Comparison of ENCODE assay signal across 8 cellular contexts in the genomic region with DNA sequence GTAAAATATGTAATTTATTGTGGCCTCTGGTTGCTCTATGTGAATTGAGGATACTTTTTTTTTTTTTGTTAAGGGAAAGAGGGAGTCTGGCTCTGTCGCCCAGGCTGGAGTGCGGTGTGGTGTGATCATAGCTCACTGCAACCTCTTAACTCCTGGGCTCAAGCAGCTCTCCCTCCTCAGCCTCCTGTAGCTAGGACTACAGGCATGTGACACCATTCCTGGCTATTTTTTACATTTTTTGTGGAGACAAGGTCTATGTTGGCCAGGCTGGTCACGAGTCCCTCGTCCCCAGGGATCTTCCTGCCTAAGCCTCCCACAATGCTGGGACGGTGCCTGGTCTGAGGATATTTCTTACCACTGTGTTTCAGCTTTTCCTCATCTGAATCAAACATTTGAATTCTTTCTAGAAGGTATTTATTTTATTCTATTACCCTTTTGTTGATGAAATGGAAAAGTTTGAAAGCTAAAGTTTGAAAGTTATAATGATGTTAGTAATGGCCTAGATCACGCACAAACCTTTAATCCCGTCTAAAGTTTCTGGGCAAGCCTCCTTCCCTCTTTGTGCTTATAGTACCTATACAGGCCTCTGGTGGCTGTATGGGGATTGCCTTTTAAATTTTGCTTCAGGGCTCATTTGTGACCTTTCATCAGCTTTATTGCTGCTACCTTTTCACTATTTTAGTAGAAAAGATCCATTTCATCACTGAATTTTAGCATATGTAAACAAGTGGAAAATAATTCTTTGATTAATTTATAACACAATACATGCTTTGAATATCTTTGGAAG. TPM values are rescaled to one million over a fixed set of nuclear protein-coding genes. Genes with fewer than 3 reads are reported as not detected.
A peak's percentile ranks its signal among the peaks of the same experiment; 100 is the strongest.
DNase-seq lines count a peak whose midpoint lies in the region; ATAC-seq and TF ChIP-seq lines count a peak whose summit lies in the region.

No MANE protein-coding gene starts in this region.

- H3K4me1 Mint-ChIP-seq in T-helper 1 cell treated with Interleukin-12 subunit alpha and Interleukin-12 subunit beta and Interleukin-4 antibody, amounts not matched to agents 30 μg/mL and 1 μg/mL, for 36 hours (ENCODE audit: low read depth): peaks cover 31% of the 10 kb centered on the region

- no peaks in the 10 kb centered on the region for H3K27me3 ChIP-seq in brain microvascular endothelial cell (replicated peaks)
- no peaks in the 10 kb centered on the region for H3K27me3 ChIP-seq in skeletal muscle tissue (ENCODE audit: control insufficient read depth in 3 of 3, insufficient read depth in 3 of 3, low read length in 3 of 3)

- H3K4me3 Mint-ChIP-seq in T-helper 1 cell treated with Interleukin-12 subunit alpha and Interleukin-12 subunit beta and Interleukin-4 antibody, amounts not matched to agents 30 μg/mL and 1 μg/mL, for 36 hours: peak overlapping the region; percentile 100

- H3K9me3 ChIP-seq in skeletal muscle tissue (ENCODE audit: control insufficient read depth in 3 of 3, low read length in 3 of 3): no peaks in the 10 kb centered on the region

- H3K4me3 ChIP-seq in brain microvascular endothelial cell (ENCODE audit: low read depth, low read length) (peak overlapping the region; percentile 98), skeletal muscle tissue (ENCODE audit: low read length in 3 of 3) (peak overlapping the region; percentile 88 to 97 (median 94))

- H3K27me3 Mint-ChIP-seq in T-helper 1 cell treated with Interleukin-12 subunit alpha and Interleukin-12 subunit beta and Interleukin-4 antibody, amounts not matched to agents 30 μg/mL and 1 μg/mL, for 36 hours (ENCODE audit: low read depth): no peaks in the 10 kb centered on the region

- H3K9ac ChIP-seq in skeletal muscle tissue (ENCODE audit: low read depth in 1 of 3, low read length in 3 of 3): peak overlapping the region; percentile 98 to 99 (median 99)

- in situ Hi-C loops in brain microvascular endothelial cell (cut with HindIII; ENCODE audit: low pct_ligation_motif_present, low sequenced_read_pairs): no loop called here

- DNase-seq in T-helper 1 cell (no peak), NCI-H524 treated with DMSO at 0.1 percent for 48 hours (lab: John Stamatoyannopoulos, UW) (peak; percentile 8), brain microvascular endothelial cell (peak; percentile 54), iPS-NIHi7 (ENCODE audit: extremely low spot score) (peak; percentile 24)
- no peak for DNase-seq in NK-92 treated with Interleukin-12 subunit alpha and Interleukin-12 subunit beta, amount 100 ng/mL, for 24 hours (lab: John Stamatoyannopoulos, UW)

- H3K36me3 Mint-ChIP-seq in T-helper 1 cell treated with Interleukin-12 subunit alpha and Interleukin-12 subunit beta and Interleukin-4 antibody, amounts not matched to agents 30 μg/mL and 1 μg/mL, for 36 hours (ENCODE audit: low read depth): peaks cover 5% of the 10 kb centered on the region

- H3K9me3 Mint-ChIP-seq in T-helper 1 cell treated with Interleukin-12 subunit alpha and Interleukin-12 subunit beta and Interleukin-4 antibody, amounts not matched to agents 30 μg/mL and 1 μg/mL, for 36 hours: no peaks in the 10 kb centered on the region

- H3K36me3 ChIP-seq in brain microvascular endothelial cell (replicated peaks): peaks cover 18% of the 10 kb centered on the region
- H3K36me3 ChIP-seq in skeletal muscle tissue (ENCODE audit: control insufficient read depth in 3 of 3, insufficient read depth in 3 of 3, low read length in 3 of 3): peaks cover 8 to 17% (median 10%) of the 10 kb centered on the region in 3 donors

- H3K27ac ChIP-seq in brain microvascular endothelial cell (peak overlapping the region; percentile 96), skeletal muscle tissue (ENCODE audit: low read depth, low read length) (peak overlapping the region; percentile 99)

- H3K27ac Mint-ChIP-seq in T-helper 1 cell treated with Interleukin-12 subunit alpha and Interleukin-12 subunit beta and Interleukin-4 antibody, amounts not matched to agents 30 μg/mL and 1 μg/mL, for 36 hours: peak overlapping the region; percentile 67

- peak; percentile 42 for TF ChIP-seq CTCF in brain microvascular endothelial cell (IDR thresholded peaks at IDR 0.05; ENCODE audit: low read depth, low read length, missing control alignments)

- ATAC-seq in HG02852 (IDR thresholded peaks at IDR 0.05; ENCODE audit: unreplicated experiment): no peak

- peaks cover 15 to 35% (median 23%) of the 10 kb centered on the region in 3 donors for H3K4me1 ChIP-seq in skeletal muscle tissue (ENCODE audit: control insufficient read depth in 3 of 3, insufficient read depth in 3 of 3, low read length in 3 of 3)

RNA-seq across cellular contexts. Expression of gene IFRD1, which starts 2.0 kb away (rescaled TPM):
- 15.1 TPM for total RNA-seq in skeletal muscle tissue

RNA-seq across cellular contexts. Expression of gene LSMEM1, which starts 28.5 kb away (rescaled TPM):
- 13.0 TPM for total RNA-seq in skeletal muscle tissue

Comparison
In these comparisons a context has a peak if more than half of its experiments do, and no peak if none do; other contexts are left out.
1. DNase-seq: peak in NCI-H524 treated with DMSO at 0.1 percent for 48 hours (single experiment), brain microvascular endothelial cell (single experiment) and iPS-NIHi7 (single experiment); none in T-helper 1 cell (0 of 5) and NK-92 treated with Interleukin-12 subunit alpha and Interleukin-12 subunit beta, amount 100 ng/mL, for 24 hours (single experiment).